In genomic region chr17:78075011-78075410, GRCh38 we compare ENCODE assay signal across 17 cellular contexts. TPM values are rescaled to one million over a fixed set of nuclear protein-coding genes. Genes with fewer than 3 reads are reported as not detected.
DNase-seq lines count a peak whose midpoint lies in the region; ATAC-seq and TF ChIP-seq lines count a peak whose summit lies in the region.
"Had no signal": no experiment of that assay in that cellular context is flagged by ENCODE, and none has a peak within 500 bp of the region (broad histone marks: within the 10 kb centered on the region; RNA-seq: fewer than 3 reads in every experiment).

No MANE protein-coding gene starts in this region.

- H3K4me3 Mint-ChIP-seq in stimulated activated effector memory CD8-positive, alpha-beta T cell treated with anti-CD3 and anti-CD28 coated beads, Interleukin-12 subunit alpha, Interleukin-12 subunit beta, amount 100 ng/mL, for 72 hours, result no peak overlapping the region
- H3K4me3 Mint-ChIP-seq in type B pancreatic cell, result no peak overlapping the region
- H3K4me3 Mint-ChIP-seq: CD4-positive, alpha-beta memory T cell; H9 had no signal

- no peaks in the 10 kb centered on the region for H3K9me3 Mint-ChIP-seq in stimulated activated effector memory CD8-positive, alpha-beta T cell treated with anti-CD3 and anti-CD28 coated beads, Interleukin-12 subunit alpha, Interleukin-12 subunit beta, amount 100 ng/mL, for 72 hours
- H3K9me3 Mint-ChIP-seq in type B pancreatic cell, result no peaks in the 10 kb centered on the region
- H3K9me3 Mint-ChIP-seq: CD4-positive, alpha-beta memory T cell; H9 had no signal

- peak overlapping the region; percentile 55 for H3K27ac Mint-ChIP-seq in stimulated activated effector memory CD8-positive, alpha-beta T cell treated with anti-CD3 and anti-CD28 coated beads, Interleukin-12 subunit alpha, Interleukin-12 subunit beta, amount 100 ng/mL, for 72 hours
- H3K27ac Mint-ChIP-seq in type B pancreatic cell, result no peak overlapping the region

- no peak for ATAC-seq in stimulated activated effector memory CD8-positive, alpha-beta T cell treated with anti-CD3 and anti-CD28 coated beads, Interleukin-12 subunit alpha, Interleukin-12 subunit beta, amount 100 ng/mL, for 72 hours
- no peak for ATAC-seq in GM18907 (IDR thresholded peaks at IDR 0.05; ENCODE audit: unreplicated experiment)
- ATAC-seq: HepG2 had no signal

- H3K27me3 ChIP-seq in dorsolateral prefrontal cortex, result no peaks in the 10 kb centered on the region

- no peaks in the 10 kb centered on the region for H3K4me1 Mint-ChIP-seq in stimulated activated effector memory CD8-positive, alpha-beta T cell treated with anti-CD3 and anti-CD28 coated beads, Interleukin-12 subunit alpha, Interleukin-12 subunit beta, amount 100 ng/mL, for 72 hours
- no peaks in the 10 kb centered on the region for H3K4me1 Mint-ChIP-seq in type B pancreatic cell (ENCODE audit: unreplicated experiment)
- H3K4me1 Mint-ChIP-seq: CD4-positive, alpha-beta memory T cell; H9 had no signal

- peaks cover 100% of the 10 kb centered on the region for H3K36me3 Mint-ChIP-seq in stimulated activated effector memory CD8-positive, alpha-beta T cell treated with anti-CD3 and anti-CD28 coated beads, Interleukin-12 subunit alpha, Interleukin-12 subunit beta, amount 100 ng/mL, for 72 hours
- peaks cover 19% of the 10 kb centered on the region for H3K36me3 Mint-ChIP-seq in type B pancreatic cell

- peak overlapping the region; percentile 77 for H3K27ac ChIP-seq in angular gyrus (ENCODE audit: low read depth, low read length)
- H3K27ac ChIP-seq in dorsolateral prefrontal cortex, result peak overlapping the region; percentile 48 to 96 (median 81)
- H3K27ac ChIP-seq: C4-2B had no signal

- TF ChIP-seq CTCF in dorsolateral prefrontal cortex (IDR thresholded peaks at IDR 0.05 in 54 of 56, conservative IDR thresholded peaks at IDR 0.05 in 2 of 56; ENCODE audit: low read depth in 1 of 56, partially characterized antibody in 56 of 56), result no peak
- TF ChIP-seq CTCF in type B pancreatic cell (conservative IDR thresholded peaks at IDR 0.05), result no peak

- no peak overlapping the region for H3K4me3 ChIP-seq in dorsolateral prefrontal cortex

- DNase-seq in dorsolateral prefrontal cortex, result no peak
- no peak for DNase-seq in stimulated activated effector memory CD8-positive, alpha-beta T cell treated with anti-CD3 and anti-CD28 coated beads, Interleukin-12 subunit alpha, Interleukin-12 subunit beta, amount 100 ng/mL, for 72 hours (ENCODE audit: low spot score in 2 of 2)
- DNase-seq in stimulated activated CD8-positive, alpha-beta memory T cell treated with anti-CD3 and anti-CD28 coated beads, Interleukin-4, amount 100 ng/mL, for 48 hours, result no peak
- no peak for DNase-seq in midbrain (lab: John Stamatoyannopoulos, UW)
- DNase-seq in type B pancreatic cell (ENCODE audit: extremely low spot score, unreplicated experiment), result no peak
- DNase-seq: AML-193; CD4-positive, alpha-beta memory T cell; DMS153; DMS79; GDM1; GOT3; H9 had no signal

- H3K27me3 Mint-ChIP-seq in type B pancreatic cell, result no peaks in the 10 kb centered on the region
- H3K27me3 Mint-ChIP-seq: CD4-positive, alpha-beta memory T cell had no signal

- intact Hi-C loops in dorsolateral prefrontal cortex (cut with DNase I), result no loop called here

RNA-seq across cellular contexts. Expression of gene TMC6, which starts 53.5 kb away (rescaled TPM):
- total RNA-seq in dorsolateral prefrontal cortex, result 100 to 1,000 TPM in 45 of 120 experiments, 10 to 100 TPM in 75; 17.3 to 352 (median 81.1) TPM
- total RNA-seq in type B pancreatic cell (ENCODE audit: low replicate concordance), result 94.4 and 122 TPM in 2 replicates

RNA-seq across cellular contexts. Expression of gene TMC8, which starts 55.6 kb away (rescaled TPM):
- total RNA-seq in dorsolateral prefrontal cortex (10 to 100 TPM in 18 of 120 experiments, 1 to 10 TPM in 101, under 1 TPM in 1; 0.90 to 20.9 (median 6.7) TPM), type B pancreatic cell (ENCODE audit: low replicate concordance) (0.85 and 0.90 TPM in 2 replicates)
- total RNA-seq: Daoy had no signal
